11 cellular contexts compared by ENCODE assay signal in the genomic region with DNA sequence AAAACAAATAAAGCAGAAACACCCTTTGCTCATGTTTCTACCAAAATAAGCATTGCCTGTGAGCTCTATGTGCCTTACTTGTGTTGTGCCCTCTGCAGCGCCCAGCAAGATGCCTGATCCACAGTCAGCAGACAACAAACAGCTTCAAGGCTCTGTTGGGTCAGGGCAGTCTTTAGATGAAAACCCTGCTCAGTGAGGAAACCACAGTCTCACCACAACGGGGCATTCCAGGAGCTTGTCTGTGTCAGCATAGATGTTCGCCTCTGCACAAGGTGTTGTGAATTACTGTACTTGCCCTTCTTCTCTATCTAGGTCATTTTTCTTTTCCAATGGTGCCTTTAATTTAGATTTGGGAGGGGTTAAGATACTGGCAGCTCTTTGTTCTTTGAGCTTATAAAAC.
DNase-seq lines count a peak whose midpoint lies in the region; ATAC-seq and TF ChIP-seq lines count a peak whose summit lies in the region.
"Had no signal": no experiment of that assay in that cellular context is flagged by ENCODE, and none has a peak within 500 bp of the region (broad histone marks: within the 10 kb centered on the region; RNA-seq: fewer than 3 reads in every experiment).

No MANE protein-coding gene starts in this region.

- TF ChIP-seq POLR2A in testis (IDR thresholded peaks at IDR 0.05): no peak

- BruUV-seq in mammary epithelial cell (replicated peaks; lab: Mats Ljungman, UMichigan) (no TSS peak), MCF 10A (replicated peaks; lab: Mats Ljungman, UMichigan) (no TSS peak)

- dilution Hi-C loops in mammary epithelial cell (cut with HindIII; ENCODE audit: low sequenced_read_pairs): no loop called here

- no peak overlapping the region for H3K27ac ChIP-seq in mammary epithelial cell (ENCODE audit: insufficient read depth, low read depth, low read length)
- no peak overlapping the region for H3K27ac ChIP-seq in testis

- no peaks in the 10 kb centered on the region for H3K27me3 Mint-ChIP-seq in MCF 10A (ENCODE audit: insufficient read depth, unreplicated experiment)
- H3K27me3 Mint-ChIP-seq in activated naive CD8-positive, alpha-beta T cell treated with anti-CD3 and anti-CD28 coated beads for 36 hours: peaks cover 4% of the 10 kb centered on the region
- H3K27me3 Mint-ChIP-seq: activated CD8-positive, alpha-beta memory T cell treated with anti-CD3 and anti-CD28 coated beads, Interleukin-2, amount 10 ng/mL, durations not matched to agents 7 days and 5 days had no signal

- no peaks in the 10 kb centered on the region for H3K36me3 Mint-ChIP-seq in MCF 10A (ENCODE audit: insufficient read depth, unreplicated experiment)
- peaks cover 2% of the 10 kb centered on the region for H3K36me3 Mint-ChIP-seq in activated naive CD8-positive, alpha-beta T cell treated with anti-CD3 and anti-CD28 coated beads for 36 hours
- H3K36me3 Mint-ChIP-seq: activated CD8-positive, alpha-beta memory T cell treated with anti-CD3 and anti-CD28 coated beads, Interleukin-2, amount 10 ng/mL, durations not matched to agents 7 days and 5 days had no signal

- peak; percentile 82 for ATAC-seq in HG03159 (IDR thresholded peaks at IDR 0.05; ENCODE audit: unreplicated experiment)
- ATAC-seq: activated CD8-positive, alpha-beta memory T cell treated with anti-CD3 and anti-CD28 coated beads, Interleukin-2, amount 10 ng/mL, durations not matched to agents 7 days and 5 days had no signal

- no peaks in the 10 kb centered on the region for H3K79me2 ChIP-seq in mammary epithelial cell (ENCODE audit: insufficient read depth, low read length)

- intact Hi-C loops in mammary epithelial cell (cut with micrococcal nuclease): no loop called here
- intact Hi-C loops in MCF 10A (cut with micrococcal nuclease): no loop called here
- intact Hi-C loops in testis (cut with DNase I; ENCODE audit: low total_unique reads): no loop called here

- H4K20me1 ChIP-seq in mammary epithelial cell (ENCODE audit: insufficient read depth, low read length): no peaks in the 10 kb centered on the region

- H3K9me3 Mint-ChIP-seq in MCF 10A (ENCODE audit: unreplicated experiment): no peaks in the 10 kb centered on the region
- no peaks in the 10 kb centered on the region for H3K9me3 Mint-ChIP-seq in activated naive CD8-positive, alpha-beta T cell treated with anti-CD3 and anti-CD28 coated beads for 36 hours

- H3K4me1 Mint-ChIP-seq in MCF 10A (ENCODE audit: insufficient read depth, unreplicated experiment): peaks cover 5% of the 10 kb centered on the region
- no peaks in the 10 kb centered on the region for H3K4me1 Mint-ChIP-seq in activated naive CD8-positive, alpha-beta T cell treated with anti-CD3 and anti-CD28 coated beads for 36 hours

- H3K4me1 ChIP-seq in mammary epithelial cell (ENCODE audit: insufficient read depth, low read length) (peaks cover 12% of the 10 kb centered on the region), testis (no peaks in the 10 kb centered on the region)
- H3K4me1 ChIP-seq: HAP-1 had no signal

- H3K9ac ChIP-seq in mammary epithelial cell (ENCODE audit: insufficient read depth, low read length): no peak overlapping the region

- H3K27ac Mint-ChIP-seq in MCF 10A (ENCODE audit: low read depth, unreplicated experiment): no peak overlapping the region
- H3K27ac Mint-ChIP-seq in activated naive CD8-positive, alpha-beta T cell treated with anti-CD3 and anti-CD28 coated beads for 36 hours: no peak overlapping the region
- H3K27ac Mint-ChIP-seq: activated CD8-positive, alpha-beta memory T cell treated with anti-CD3 and anti-CD28 coated beads, Interleukin-2, amount 10 ng/mL, durations not matched to agents 7 days and 5 days had no signal

- H3K4me3 ChIP-seq in mammary epithelial cell (replicated peaks in 1 of 3; ENCODE audit: insufficient read depth in 1 of 3, low read depth in 2 of 3, low read length in 3 of 3) (no peak overlapping the region), testis (no peak overlapping the region)
- H3K4me3 ChIP-seq: HAP-1 had no signal

- H3K9me3 ChIP-seq in mammary epithelial cell (replicated peaks; ENCODE audit: insufficient read depth, low read length) (no peaks in the 10 kb centered on the region), testis (no peaks in the 10 kb centered on the region)
- H3K9me3 ChIP-seq: HAP-1 had no signal

- in situ Hi-C loops in mammary epithelial cell (cut with MboI; ENCODE audit: low sequenced_read_pairs in 2 of 2): no loop called here

- DNase-seq in mammary epithelial cell (peak; percentile 81), MCF 10A (ENCODE audit: unreplicated experiment) (no peak), testis (no peak), cerebellum (ENCODE audit: low spot score) (no peak), NCI-H2171 treated with DMSO at 0.1 percent for 48 hours (lab: John Stamatoyannopoulos, UW) (no peak), NCI-H1048 (lab: John Stamatoyannopoulos, UW) (no peak)
- DNase-seq in activated naive CD8-positive, alpha-beta T cell treated with anti-CD3 and anti-CD28 coated beads for 36 hours: peak; percentile 3
- DNase-seq: activated CD8-positive, alpha-beta memory T cell treated with anti-CD3 and anti-CD28 coated beads, Interleukin-2, amount 10 ng/mL, durations not matched to agents 7 days and 5 days; NCI-H1694 had no signal

- TF ChIP-seq CTCF in mammary epithelial cell (conservative IDR thresholded peaks at IDR 0.05 in 1 of 2, IDR thresholded peaks at IDR 0.05 in 1 of 2; ENCODE audit: extremely low read depth in 1 of 2, insufficient read depth in 1 of 2, low read depth in 1 of 2, low read length in 2 of 2) (no peak), MCF 10A (IDR thresholded peaks at IDR 0.05; ENCODE audit: unreplicated experiment) (no peak), testis (IDR thresholded peaks at IDR 0.05) (no peak)

- WGBS in mammary epithelial cell (ENCODE audit: low coverage, missing lambda C conversion rate): 78% methylated on average over 3 of the region's 3 CpGs
- 82 to 84% methylated on average over 3 of the region's 3 CpGs for WGBS in testis, 2 donors

- CTCF ChIA-PET in mammary epithelial cell (lab: Charles Lee; ENCODE audit: low non-redundant PET) (no interaction called here), MCF 10A (lab: Yijun Ruan, JAX) (interaction anchor here (0.6 kb wide), 2 partner anchors 8 to 389 kb away, joined by 3 to 5 read pairs; no protein-coding TSS in a partner anchor)

- no peak overlapping the region for H3K4me2 ChIP-seq in mammary epithelial cell (ENCODE audit: insufficient read depth, low read depth, low read length)

- no peak overlapping the region for H2AFZ ChIP-seq in mammary epithelial cell (ENCODE audit: low read depth, low read length)

- H3K4me3 Mint-ChIP-seq in MCF 10A (ENCODE audit: unreplicated experiment): no peak overlapping the region
- no peak overlapping the region for H3K4me3 Mint-ChIP-seq in activated naive CD8-positive, alpha-beta T cell treated with anti-CD3 and anti-CD28 coated beads for 36 hours
- H3K4me3 Mint-ChIP-seq: activated CD8-positive, alpha-beta memory T cell treated with anti-CD3 and anti-CD28 coated beads, Interleukin-2, amount 10 ng/mL, durations not matched to agents 7 days and 5 days had no signal

- POLR2A ChIA-PET in MCF 10A (lab: Yijun Ruan, JAX): no interaction called here

- H3K27me3 ChIP-seq in mammary epithelial cell (ENCODE audit: insufficient read depth, low read length) (no peaks in the 10 kb centered on the region), testis (no peaks in the 10 kb centered on the region)

- H3K36me3 ChIP-seq in mammary epithelial cell (ENCODE audit: insufficient read depth, low read length) (no peaks in the 10 kb centered on the region), testis (ENCODE audit: low read depth, missing control alignments) (no peaks in the 10 kb centered on the region)
- H3K36me3 ChIP-seq: HAP-1 had no signal

Comparison
In these comparisons a context has a peak if more than half of its experiments do, and no peak if none do; other contexts are left out.
1. DNase-seq: peak in mammary epithelial cell (single experiment) and activated naive CD8-positive, alpha-beta T cell treated with anti-CD3 and anti-CD28 coated beads for 36 hours (single experiment); none in MCF 10A (single experiment), testis (single experiment), cerebellum (single experiment), NCI-H2171 treated with DMSO at 0.1 percent for 48 hours (single experiment) and NCI-H1048 (single experiment).